Comparison of ENCODE assay signal across 21 cellular contexts in the genomic region with DNA sequence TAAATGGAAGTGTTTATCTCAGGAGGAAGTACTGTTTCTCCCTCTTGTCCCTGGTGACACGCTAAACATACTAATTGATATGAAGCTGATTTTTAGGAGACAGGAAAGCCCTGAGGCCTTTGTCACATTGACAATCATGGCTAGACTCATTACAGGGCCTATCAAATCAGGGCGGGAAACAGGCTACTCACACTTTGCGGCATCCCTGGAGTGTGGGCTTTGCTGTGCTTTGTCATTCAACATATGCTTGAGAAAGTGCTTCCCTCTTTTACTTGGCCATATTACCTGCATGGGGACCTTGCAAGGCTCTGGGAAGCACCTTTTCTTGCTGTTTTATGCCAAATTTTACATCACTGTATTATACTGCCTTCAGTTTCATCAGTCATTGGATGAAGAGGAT.
"Had no signal": no experiment of that assay in that cellular context is flagged by ENCODE, and none has a peak within 500 bp of the region (broad histone marks: within the 10 kb centered on the region; RNA-seq: fewer than 3 reads in every experiment).

No MANE protein-coding gene starts in this region.

- H3K27ac ChIP-seq: cardiac muscle cell, esophagus squamous epithelium, left ventricle myocardium inferior, right atrium auricular region, tibial artery had no signal

- H3K36me3 ChIP-seq: cardiac muscle cell, esophagus squamous epithelium, left ventricle myocardium inferior, right atrium auricular region, tibial artery had no signal

- DNase-seq: activated CD4-positive, alpha-beta memory T cell treated with anti-CD3 and anti-CD28 coated beads, Interleukin-2, amount 10 ng/mL, durations not matched to agents 7 days and 5 days; activated CD4-positive, alpha-beta T cell treated with anti-CD3 and anti-CD28 coated beads for 48 hours; activated CD4-positive, CD25-positive, alpha-beta regulatory T cell; activated CD8-positive, alpha-beta memory T cell treated with anti-CD3 and anti-CD28 coated beads, Interleukin-2, amount 10 ng/mL, durations not matched to agents 7 days and 5 days; activated naive CD4-positive, alpha-beta T cell; activated naive CD8-positive, alpha-beta T cell treated with anti-CD3 and anti-CD28 coated beads, Interleukin-2, amount 10 ng/mL, durations not matched to agents 7 days and 5 days; amygdala; effector memory CD4-positive, alpha-beta T cell; esophagus squamous epithelium; left ventricle myocardium inferior; mammary epithelial cell; occipital lobe; stimulated activated CD4-positive, alpha-beta T cell treated with anti-CD3 and anti-CD28 coated beads, Interleukin-2, amount 100 ng/mL, for 24 hours; stimulated activated naive CD4-positive, alpha-beta T cell treated with Interleukin-2 at 50 U/mL for 16 hours; substantia nigra; tibial artery had no signal

- H3K4me1 ChIP-seq: left ventricle myocardium inferior, right atrium auricular region had no signal

- H3K4me3 ChIP-seq: cardiac muscle cell, esophagus squamous epithelium, left ventricle myocardium inferior, right atrium auricular region, tibial artery had no signal

- H3K27ac Mint-ChIP-seq: activated CD4-positive, alpha-beta memory T cell treated with anti-CD3 and anti-CD28 coated beads, Interleukin-2, amount 10 ng/mL, durations not matched to agents 7 days and 5 days; activated CD8-positive, alpha-beta memory T cell treated with anti-CD3 and anti-CD28 coated beads, Interleukin-2, amount 10 ng/mL, durations not matched to agents 7 days and 5 days; activated naive CD8-positive, alpha-beta T cell treated with anti-CD3 and anti-CD28 coated beads, Interleukin-2, amount 10 ng/mL, durations not matched to agents 7 days and 5 days; dendritic cell treated with granulocyte-macrophage colony-stimulating factor and Interleukin-4, amounts not matched to agents 40 ng/mL and 50 ng/mL, for 4 days; T-helper 2 cell treated with Interferon-gamma antibody and Interleukin-4, amounts not matched to agents 5 μg/mL and 100 μg/mL, for 36 hours had no signal

- H3K27me3 Mint-ChIP-seq: dendritic cell treated with granulocyte-macrophage colony-stimulating factor and Interleukin-4, amounts not matched to agents 40 ng/mL and 50 ng/mL, for 4 days had no signal

- H3K4me1 Mint-ChIP-seq: activated CD4-positive, alpha-beta memory T cell treated with anti-CD3 and anti-CD28 coated beads, Interleukin-2, amount 10 ng/mL, durations not matched to agents 7 days and 5 days; activated CD8-positive, alpha-beta memory T cell treated with anti-CD3 and anti-CD28 coated beads, Interleukin-2, amount 10 ng/mL, durations not matched to agents 7 days and 5 days; activated naive CD8-positive, alpha-beta T cell treated with anti-CD3 and anti-CD28 coated beads, Interleukin-2, amount 10 ng/mL, durations not matched to agents 7 days and 5 days had no signal

- H3K36me3 Mint-ChIP-seq: activated CD8-positive, alpha-beta memory T cell treated with anti-CD3 and anti-CD28 coated beads, Interleukin-2, amount 10 ng/mL, durations not matched to agents 7 days and 5 days; activated naive CD8-positive, alpha-beta T cell treated with anti-CD3 and anti-CD28 coated beads, Interleukin-2, amount 10 ng/mL, durations not matched to agents 7 days and 5 days had no signal

- H3K27me3 ChIP-seq: cardiac muscle cell, esophagus squamous epithelium, right atrium auricular region, tibial artery had no signal

- H3K4me3 Mint-ChIP-seq: activated CD4-positive, alpha-beta memory T cell treated with anti-CD3 and anti-CD28 coated beads, Interleukin-2, amount 10 ng/mL, durations not matched to agents 7 days and 5 days; activated CD8-positive, alpha-beta memory T cell treated with anti-CD3 and anti-CD28 coated beads, Interleukin-2, amount 10 ng/mL, durations not matched to agents 7 days and 5 days; activated naive CD8-positive, alpha-beta T cell treated with anti-CD3 and anti-CD28 coated beads, Interleukin-2, amount 10 ng/mL, durations not matched to agents 7 days and 5 days; dendritic cell treated with granulocyte-macrophage colony-stimulating factor and Interleukin-4, amounts not matched to agents 40 ng/mL and 50 ng/mL, for 4 days; T-helper 2 cell treated with Interferon-gamma antibody and Interleukin-4, amounts not matched to agents 5 μg/mL and 100 μg/mL, for 36 hours had no signal

- ATAC-seq: activated CD8-positive, alpha-beta memory T cell treated with anti-CD3 and anti-CD28 coated beads, Interleukin-2, amount 10 ng/mL, durations not matched to agents 7 days and 5 days had no signal

- H3K9me3 Mint-ChIP-seq: activated CD4-positive, alpha-beta memory T cell treated with anti-CD3 and anti-CD28 coated beads, Interleukin-2, amount 10 ng/mL, durations not matched to agents 7 days and 5 days; activated naive CD8-positive, alpha-beta T cell treated with anti-CD3 and anti-CD28 coated beads, Interleukin-2, amount 10 ng/mL, durations not matched to agents 7 days and 5 days; T-helper 2 cell treated with Interferon-gamma antibody and Interleukin-4, amounts not matched to agents 5 μg/mL and 100 μg/mL, for 36 hours had no signal

- H3K9me3 ChIP-seq: esophagus squamous epithelium, right atrium auricular region, tibial artery had no signal

- FAIRE-seq: TTC549 had no signal
